10 cellular contexts compared by ENCODE assay signal in the genomic region with DNA sequence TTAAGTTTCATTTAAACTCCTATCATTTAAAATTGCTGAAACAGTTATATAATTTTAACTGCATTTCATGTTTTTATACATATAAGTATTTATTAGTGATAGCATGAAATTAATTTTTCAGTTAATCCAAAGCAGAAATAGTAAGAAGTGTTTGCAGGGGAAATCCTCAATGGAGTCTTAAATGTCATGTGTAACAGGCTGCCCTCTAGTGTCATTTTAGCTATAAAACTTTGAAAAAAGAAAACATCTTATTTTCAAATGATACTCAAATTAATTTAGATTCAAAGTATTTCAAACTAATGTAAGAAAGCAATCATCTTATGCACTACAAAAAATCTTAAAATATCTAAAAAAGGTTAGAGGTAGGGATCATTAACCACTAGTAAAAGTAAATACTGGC. TPM values are rescaled to one million over a fixed set of nuclear protein-coding genes. Genes with fewer than 3 reads are reported as not detected.
DNase-seq lines count a peak whose midpoint lies in the region; ATAC-seq, FAIRE-seq and TF ChIP-seq lines count a peak whose summit lies in the region.
"Had no signal": no experiment of that assay in that cellular context is flagged by ENCODE, and none has a peak within 500 bp of the region (broad histone marks: within the 10 kb centered on the region; RNA-seq: fewer than 3 reads in every experiment).

No MANE protein-coding gene starts in this region.

- POLR2A ChIA-PET in T-cell (lab: Charles Lee) = no interaction called here

- H3K27ac ChIP-seq in WERI-Rb-1 (no peak overlapping the region), liver (ENCODE audit: low read depth in 1 of 2, low read length in 2 of 2) (no peak overlapping the region)
- H3K27ac ChIP-seq: SK-N-MC had no signal

- peak; percentile 84 for FAIRE-seq in D721Med (lab: Jason Lieb, UNC)

- H3K36me3 ChIP-seq in WERI-Rb-1 (no peaks in the 10 kb centered on the region; the same call in 1 of the 2 replicates), liver (ENCODE audit: control insufficient read depth in 4 of 4, insufficient read depth in 3 of 4, low read depth in 1 of 4, low read length in 3 of 4) (peaks cover 0 to 5% (median under 1%) of the 10 kb centered on the region in 4 donors)
- H3K36me3 ChIP-seq: HAP-1 had no signal

- H3K4me3 ChIP-seq in WERI-Rb-1 (ENCODE audit: low read depth, low read length) = no peak overlapping the region
- H3K4me3 ChIP-seq in liver (ENCODE audit: low read depth in 1 of 3, low read length in 3 of 3) = no peak overlapping the region
- H3K4me3 ChIP-seq: HAP-1, SK-N-MC had no signal

- CTCF ChIA-PET in T-cell (lab: Charles Lee) = interaction anchor here (0.9 to 2.4 kb wide), 7 partner anchors 9 to 65 kb away, joined by 3 to 10 read pairs (median 4); no protein-coding TSS in a partner anchor

- H3K9me3 ChIP-seq in WERI-Rb-1 (ENCODE audit: severe bottlenecking) = no peaks in the 10 kb centered on the region
- H3K9me3 ChIP-seq in liver (ENCODE audit: control insufficient read depth in 4 of 4, low read length in 3 of 4) = no peaks in the 10 kb centered on the region
- H3K9me3 ChIP-seq: HAP-1 had no signal

- H3K9me3 Mint-ChIP-seq in T-cell = no peaks in the 10 kb centered on the region

- H3K36me3 Mint-ChIP-seq in T-cell = peaks cover 14% of the 10 kb centered on the region

- H3K27me3 ChIP-seq in WERI-Rb-1 (ENCODE audit: insufficient read depth, low read depth, severe bottlenecking) = no peaks in the 10 kb centered on the region
- no peaks in the 10 kb centered on the region for H3K27me3 ChIP-seq in liver (ENCODE audit: control insufficient read depth in 4 of 4, insufficient read depth in 4 of 4, low read length in 3 of 4)

- no peak for ATAC-seq in GM21390 (IDR thresholded peaks at IDR 0.05; ENCODE audit: unreplicated experiment)
- no peak for ATAC-seq in T-cell (replicated peaks in 1 of 4)

- TF ChIP-seq RAD21 in liver (IDR thresholded peaks at IDR 0.05) = peak; percentile 58 to 65

- no peak for DNase-seq in D721Med (ENCODE audit: insufficient read length, low spot score)
- DNase-seq in Kasumi-1 (lab: John Stamatoyannopoulos, UW) = peak; percentile 51 to 60
- no peak for DNase-seq in WERI-Rb-1
- no peak for DNase-seq in T-cell
- no peak for DNase-seq in activated T-cell treated with anti-CD3 and anti-CD28 coated beads, Interleukin-2, amount 50 U/mL, for 1 hour
- no peak for DNase-seq in activated CD4-positive, alpha-beta T cell treated with anti-CD3 and anti-CD28 coated beads for 48 hours

- H3K27ac Mint-ChIP-seq in T-cell = no peak overlapping the region

- H3K4me3 Mint-ChIP-seq in T-cell = no peak overlapping the region

- H3K4me1 Mint-ChIP-seq in T-cell = peaks cover 29 to 49% (median 30%) of the 10 kb centered on the region in 3 donors

- H3K4me1 ChIP-seq in liver (ENCODE audit: control insufficient read depth in 4 of 4, insufficient read depth in 4 of 4, low read length in 3 of 4) = peaks cover 0 to 3% (median under 1%) of the 10 kb centered on the region in 4 donors
- H3K4me1 ChIP-seq: HAP-1 had no signal

- TF ChIP-seq CTCF in D721Med (IDR thresholded peaks at IDR 0.05; ENCODE audit: insufficient read depth, missing control alignments) (peak; percentile 75), WERI-Rb-1 (IDR thresholded peaks at IDR 0.05; ENCODE audit: low read depth, low read length) (peak; percentile 19; the same call in 1 of the 2 replicates), liver (IDR thresholded peaks at IDR 0.05; ENCODE audit: low read depth, low read length, missing input control) (peak; percentile 17)

- no peaks in the 10 kb centered on the region for H3K27me3 Mint-ChIP-seq in T-cell

- H3K9ac ChIP-seq in liver (ENCODE audit: low read depth in 1 of 2, low read length in 2 of 2) = no peak overlapping the region

TF ChIP-seq in liver, 16 proteins besides CTCF, POLR2A, EP300 and RAD21:
- TF ChIP-seq YY1 (IDR thresholded peaks at IDR 0.05) (no peak), FOXA1 (IDR thresholded peaks at IDR 0.05) (no peak), RXRA (IDR thresholded peaks at IDR 0.05) (no peak), ATF3 (IDR thresholded peaks at IDR 0.05) (no peak), MAX (IDR thresholded peaks at IDR 0.05) (no peak), JUND (IDR thresholded peaks at IDR 0.05) (no peak), TAF1 (conservative IDR thresholded peaks at IDR 0.05) (no peak), SP1 (IDR thresholded peaks at IDR 0.05) (no peak), ZBTB33 (IDR thresholded peaks at IDR 0.05) (no peak), HNF4A (conservative IDR thresholded peaks at IDR 0.05) (no peak), EGR1 (IDR thresholded peaks at IDR 0.05; ENCODE audit: low read depth in 2 of 2) (no peak), HNF4G (IDR thresholded peaks at IDR 0.05) (no peak), GABPA (IDR thresholded peaks at IDR 0.05 in 1 of 2, conservative IDR thresholded peaks at IDR 0.05 in 1 of 2) (no peak)
- TF ChIP-seq, protein P1, sequence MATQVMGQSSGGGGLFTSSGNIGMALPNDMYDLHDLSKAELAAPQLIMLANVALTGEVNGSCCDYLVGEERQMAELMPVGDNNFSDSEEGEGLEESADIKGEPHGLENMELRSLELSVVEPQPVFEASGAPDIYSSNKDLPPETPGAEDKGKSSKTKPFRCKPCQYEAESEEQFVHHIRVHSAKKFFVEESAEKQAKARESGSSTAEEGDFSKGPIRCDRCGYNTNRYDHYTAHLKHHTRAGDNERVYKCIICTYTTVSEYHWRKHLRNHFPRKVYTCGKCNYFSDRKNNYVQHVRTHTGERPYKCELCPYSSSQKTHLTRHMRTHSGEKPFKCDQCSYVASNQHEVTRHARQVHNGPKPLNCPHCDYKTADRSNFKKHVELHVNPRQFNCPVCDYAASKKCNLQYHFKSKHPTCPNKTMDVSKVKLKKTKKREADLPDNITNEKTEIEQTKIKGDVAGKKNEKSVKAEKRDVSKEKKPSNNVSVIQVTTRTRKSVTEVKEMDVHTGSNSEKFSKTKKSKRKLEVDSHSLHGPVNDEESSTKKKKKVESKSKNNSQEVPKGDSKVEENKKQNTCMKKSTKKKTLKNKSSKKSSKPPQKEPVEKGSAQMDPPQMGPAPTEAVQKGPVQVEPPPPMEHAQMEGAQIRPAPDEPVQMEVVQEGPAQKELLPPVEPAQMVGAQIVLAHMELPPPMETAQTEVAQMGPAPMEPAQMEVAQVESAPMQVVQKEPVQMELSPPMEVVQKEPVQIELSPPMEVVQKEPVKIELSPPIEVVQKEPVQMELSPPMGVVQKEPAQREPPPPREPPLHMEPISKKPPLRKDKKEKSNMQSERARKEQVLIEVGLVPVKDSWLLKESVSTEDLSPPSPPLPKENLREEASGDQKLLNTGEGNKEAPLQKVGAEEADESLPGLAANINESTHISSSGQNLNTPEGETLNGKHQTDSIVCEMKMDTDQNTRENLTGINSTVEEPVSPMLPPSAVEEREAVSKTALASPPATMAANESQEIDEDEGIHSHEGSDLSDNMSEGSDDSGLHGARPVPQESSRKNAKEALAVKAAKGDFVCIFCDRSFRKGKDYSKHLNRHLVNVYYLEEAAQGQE (IDR thresholded peaks at IDR 0.05) = no peak

RNA-seq across cellular contexts. Expression of gene TAPT1, which starts 27.1 kb away (rescaled TPM):
- 10 to 100 TPM; 29.4 to 53.7 TPM for total RNA-seq in liver
- 10 to 100 TPM; 12.2 to 14.8 TPM for polyA plus RNA-seq in liver
- total RNA-seq in T-cell = 10 to 100 TPM; 41.1 to 77.9 (median 50.3) TPM

Comparison
In these comparisons a context has a peak if more than half of its experiments do, and no peak if none do; other contexts are left out.
1. DNase-seq: peak in Kasumi-1 (2 of 2); none in D721Med (single experiment), WERI-Rb-1 (single experiment), T-cell (0 of 34), activated T-cell treated with anti-CD3 and anti-CD28 coated beads, Interleukin-2, amount 50 U/mL, for 1 hour (single experiment) and activated CD4-positive, alpha-beta T cell treated with anti-CD3 and anti-CD28 coated beads for 48 hours (single experiment).
2. CTCF ChIP-seq: peak in every context shown above with its lines; median percentile 75 in D721Med; 19 in WERI-Rb-1; 17 in liver.